Comparison of ENCODE assay signal across 19 cellular contexts in the genomic region with DNA sequence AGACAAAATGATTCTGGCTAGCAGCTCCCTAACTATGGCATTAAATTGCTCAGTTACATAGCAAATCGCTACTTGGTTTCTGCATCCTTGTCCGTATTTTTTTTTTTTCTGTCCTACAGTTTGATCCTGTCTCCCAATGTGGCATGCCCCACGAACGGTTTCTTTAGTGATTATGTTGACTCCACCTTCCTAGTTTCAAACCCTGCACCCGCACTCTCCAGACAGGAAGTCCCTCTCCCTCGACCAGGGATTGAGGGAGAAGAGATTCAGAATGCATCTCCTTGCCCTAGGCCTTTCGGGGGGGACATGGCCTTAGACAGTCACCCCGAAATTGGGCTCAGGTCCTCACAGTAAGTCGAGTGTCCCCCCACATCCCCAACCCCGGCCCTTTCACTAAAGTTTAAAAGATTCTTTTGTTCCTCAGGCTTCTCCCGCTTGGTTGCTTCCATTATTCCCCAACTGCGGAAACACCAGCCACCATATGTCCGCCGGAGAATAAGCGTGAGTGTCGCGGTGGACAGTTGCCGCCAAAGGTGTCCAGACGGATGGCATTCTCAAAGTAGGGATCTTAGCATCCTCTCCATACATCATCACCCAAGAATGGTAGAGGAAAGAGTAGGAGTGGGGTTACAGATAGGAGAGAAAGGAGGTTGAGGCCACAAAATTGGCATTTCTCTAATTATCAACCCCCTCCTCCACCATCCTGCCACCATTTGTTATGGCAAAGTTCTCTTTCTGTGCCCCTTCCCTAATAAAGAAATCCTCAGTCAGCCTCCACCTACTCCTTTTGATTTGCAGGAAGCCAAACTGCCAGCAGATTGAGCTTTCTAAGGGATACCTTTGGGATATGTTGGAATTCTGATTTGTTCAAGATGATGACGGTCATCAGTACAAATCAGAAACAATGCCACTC. TPM values are rescaled to one million over a fixed set of nuclear protein-coding genes. Genes with fewer than 3 reads are reported as not detected.
DNase-seq lines count a peak whose midpoint lies in the region; ATAC-seq and TF ChIP-seq lines count a peak whose summit lies in the region.
"Had no signal": no experiment of that assay in that cellular context is flagged by ENCODE, and none has a peak within 500 bp of the region (broad histone marks: within the 10 kb centered on the region; RNA-seq: fewer than 3 reads in every experiment).

No MANE protein-coding gene starts in this region.

- H3K27ac ChIP-seq in GM23338 (ENCODE audit: low read depth) (no peak overlapping the region), OCI-LY3 (ENCODE audit: low read length) (no peak overlapping the region)
- H3K27ac ChIP-seq: Peyer's patch had no signal

- H3K4me1 ChIP-seq in GM23338 (ENCODE audit: insufficient read depth), result peaks cover 38% of the 10 kb centered on the region
- H3K4me1 ChIP-seq in OCI-LY3 (ENCODE audit: low read length), result peaks cover 27% of the 10 kb centered on the region
- H3K4me1 ChIP-seq: Caco-2 had no signal

- peaks cover 100% of the 10 kb centered on the region for H3K27me3 Mint-ChIP-seq in GM23338 (ENCODE audit: insufficient read depth, low read depth, poor library complexity)
- peaks cover 43% of the 10 kb centered on the region for H3K27me3 Mint-ChIP-seq in memory B cell
- H3K27me3 Mint-ChIP-seq in activated T-cell treated with anti-CD3 and anti-CD28 coated beads, Interleukin-2, amount 50 U/mL, for 24 hours, result peaks cover 97% of the 10 kb centered on the region

- H3K36me3 Mint-ChIP-seq in GM23338 (ENCODE audit: low read depth) (no peaks in the 10 kb centered on the region; the same call in 2 of the 3 replicates), memory B cell (no peaks in the 10 kb centered on the region)
- no peaks in the 10 kb centered on the region for H3K36me3 Mint-ChIP-seq in activated T-cell treated with anti-CD3 and anti-CD28 coated beads, Interleukin-2, amount 50 U/mL, for 24 hours (ENCODE audit: low read depth)
- H3K36me3 Mint-ChIP-seq: CD4-positive, CD25-positive, alpha-beta regulatory T cell had no signal

- ATAC-seq in GM23338 (no peak), memory B cell (ENCODE audit: low read depth) (no peak), GM19035 (IDR thresholded peaks at IDR 0.05; ENCODE audit: unreplicated experiment) (no peak)
- ATAC-seq: SK-N-SH treated with all-trans-retinoic acid at 6 μM for 48 hours had no signal

- TF ChIP-seq CTCF in GM23338 (conservative IDR thresholded peaks at IDR 0.05; ENCODE audit: low read depth in 2 of 2) (no peak), OCI-LY3 (IDR thresholded peaks at IDR 0.05; ENCODE audit: low read depth, low read length) (no peak)

- no peaks in the 10 kb centered on the region for H3K9me3 ChIP-seq in OCI-LY3 (ENCODE audit: insufficient read depth, low read length)
- H3K9me3 ChIP-seq: Caco-2 had no signal

- H3K27me3 ChIP-seq in GM23338 (ENCODE audit: insufficient read depth) (peaks cover 100% of the 10 kb centered on the region), OCI-LY3 (ENCODE audit: low read depth, low read length) (no peaks in the 10 kb centered on the region)

- no peaks in the 10 kb centered on the region for H3K79me2 ChIP-seq in GM23338 (replicated peaks; ENCODE audit: insufficient read depth)
- H3K79me2 ChIP-seq in OCI-LY3 (ENCODE audit: low read length), result no peaks in the 10 kb centered on the region

- H2AFZ ChIP-seq in GM23338, result no peak overlapping the region
- H2AFZ ChIP-seq in OCI-LY3 (ENCODE audit: low read depth, low read length), result no peak overlapping the region

- H3K4me1 Mint-ChIP-seq in GM23338, result peaks cover 27% of the 10 kb centered on the region
- H3K4me1 Mint-ChIP-seq in memory B cell, result peaks cover 21% of the 10 kb centered on the region
- peaks cover 26% of the 10 kb centered on the region for H3K4me1 Mint-ChIP-seq in activated T-cell treated with anti-CD3 and anti-CD28 coated beads, Interleukin-2, amount 50 U/mL, for 24 hours (ENCODE audit: low read depth)

- H3K4me3 ChIP-seq in GM23338 (no peak overlapping the region; the same call in 1 of the 2 replicates), OCI-LY3 (ENCODE audit: low read length) (no peak overlapping the region)
- H3K4me3 ChIP-seq: Peyer's patch had no signal

- H3F3A ChIP-seq in GM23338 (replicated peaks; ENCODE audit: low read depth), result peaks cover 22% of the 10 kb centered on the region

- DNase-seq in GM23338 (ENCODE audit: low spot score) (no peak), memory B cell (ENCODE audit: low spot score in 2 of 2) (no peak), retina (peak; percentile 62), RKO (ENCODE audit: low spot score) (no peak)
- no peak for DNase-seq in activated T-cell treated with anti-CD3 and anti-CD28 coated beads, Interleukin-2, amount 50 U/mL, for 24 hours
- DNase-seq: AML-193; Caco-2; CD4-positive, CD25-positive, alpha-beta regulatory T cell; DMS153; GOT3; KG1; NCI-H1436 treated with DMSO at 0.1 percent for 48 hours; NCI-H2081; NCI-H2227 treated with DMSO at 0.1 percent for 48 hours; Peyer's patch; SHP77 had no signal

- H3K4me2 ChIP-seq in GM23338 (peak overlapping the region; percentile 8; the same call in 1 of the 2 replicates), OCI-LY3 (ENCODE audit: low read length) (peak overlapping the region; percentile 65; the same call in 1 of the 2 replicates)

- H3K4me3 Mint-ChIP-seq in GM23338 (peak overlapping the region; percentile 44), memory B cell (peak overlapping the region; percentile 6)
- H3K4me3 Mint-ChIP-seq in activated T-cell treated with anti-CD3 and anti-CD28 coated beads, Interleukin-2, amount 50 U/mL, for 24 hours, result no peak overlapping the region
- H3K4me3 Mint-ChIP-seq: CD4-positive, CD25-positive, alpha-beta regulatory T cell had no signal

- no peaks in the 10 kb centered on the region for H3K9me2 ChIP-seq in GM23338 (ENCODE audit: insufficient read depth)

- H3K36me3 ChIP-seq in GM23338 (ENCODE audit: insufficient read depth) (no peaks in the 10 kb centered on the region), OCI-LY3 (replicated peaks; ENCODE audit: low read depth, low read length) (no peaks in the 10 kb centered on the region)
- H3K36me3 ChIP-seq: Peyer's patch had no signal

- H3K9me3 Mint-ChIP-seq in GM23338 (no peaks in the 10 kb centered on the region; the same call in 2 of the 3 replicates), memory B cell (no peaks in the 10 kb centered on the region)
- H3K9me3 Mint-ChIP-seq in activated T-cell treated with anti-CD3 and anti-CD28 coated beads, Interleukin-2, amount 50 U/mL, for 24 hours, result no peaks in the 10 kb centered on the region

- H4K20me1 ChIP-seq in GM23338 (replicated peaks; ENCODE audit: insufficient read depth) (peaks cover 35% of the 10 kb centered on the region), OCI-LY3 (ENCODE audit: insufficient read depth, low read length) (no peaks in the 10 kb centered on the region)

- H3K27ac Mint-ChIP-seq in GM23338, result no peak overlapping the region
- no peak overlapping the region for H3K27ac Mint-ChIP-seq in memory B cell
- H3K27ac Mint-ChIP-seq in activated T-cell treated with anti-CD3 and anti-CD28 coated beads, Interleukin-2, amount 50 U/mL, for 24 hours, result no peak overlapping the region
- H3K27ac Mint-ChIP-seq: CD4-positive, CD25-positive, alpha-beta regulatory T cell had no signal

- no peak overlapping the region for H3K9ac ChIP-seq in OCI-LY3 (ENCODE audit: low read length)

TF ChIP-seq in GM23338, 12 proteins besides CTCF, POLR2A, EP300 and RAD21:
- TF ChIP-seq ETS1 (IDR thresholded peaks at IDR 0.05), result no peak
- peak; percentile 37 for TF ChIP-seq EZH2phosphoT487 (IDR thresholded peaks at IDR 0.05; ENCODE audit: unreplicated experiment)
- TF ChIP-seq EZH2 (IDR thresholded peaks at IDR 0.05; ENCODE audit: low read depth, unreplicated experiment), result peak; percentile 70
TF ChIP-seq in GM23338: peak in this region for 2.

RNA-seq across cellular contexts. Expression of gene EVX1, which starts 7.4 kb away (rescaled TPM):
- total RNA-seq in GM23338 (2014; rRNA removed; shearing (Covaris generic)), result not detected in 2 replicates
- not detected in 2 replicates for polyA plus RNA-seq in GM23338 (2016; fragmentation: Nextera tagmentation; extraction: Ambion mirVana)
- total RNA-seq: Caco-2; CD4-positive, CD25-positive, alpha-beta regulatory T cell; Peyer's patch had no signal
- polyA plus RNA-seq: CD4-positive, CD25-positive, alpha-beta regulatory T cell had no signal

RNA-seq across cellular contexts. Expression of gene HOXA13, which starts 50.1 kb away (rescaled TPM):
- total RNA-seq in GM23338 (2014; rRNA removed; shearing (Covaris generic)), result not detected in 2 replicates
- not detected in 2 replicates for polyA plus RNA-seq in GM23338 (2016; fragmentation: Nextera tagmentation; extraction: Ambion mirVana)
- total RNA-seq: CD4-positive, CD25-positive, alpha-beta regulatory T cell; Peyer's patch had no signal
- polyA plus RNA-seq: CD4-positive, CD25-positive, alpha-beta regulatory T cell had no signal
